In genomic region chr1:24094554-24094953, GRCh38 we compare ENCODE assay signal across 32 cellular contexts. TPM values are rescaled to one million over a fixed set of nuclear protein-coding genes. Genes with fewer than 3 reads are reported as not detected.
A peak's percentile ranks its signal among the peaks of the same experiment; 100 is the strongest.
DNase-seq lines count a peak whose midpoint lies in the region; ATAC-seq, FAIRE-seq and TF ChIP-seq lines count a peak whose summit lies in the region.
"Had no signal": no experiment of that assay in that cellular context is flagged by ENCODE, and none has a peak within 500 bp of the region (broad histone marks: within the 10 kb centered on the region; RNA-seq: fewer than 3 reads in every experiment).

No MANE protein-coding gene starts in this region.

- H3K4me3 ChIP-seq in PC-3 (ENCODE audit: low read length) (no peak overlapping the region), kidney (ENCODE audit: low read length in 2 of 2) (no peak overlapping the region), coronary artery (no peak overlapping the region)
- H3K4me3 ChIP-seq: adrenal gland, colonic mucosa, esophagus muscularis mucosa, hepatocyte, smooth muscle cell, stomach, thyroid gland, vagina had no signal

- H3K79me2 ChIP-seq in PC-3 (ENCODE audit: low read length): no peaks in the 10 kb centered on the region
- H3K79me2 ChIP-seq: hepatocyte had no signal

- H3K9me3 ChIP-seq in PC-3 (ENCODE audit: low read length) (no peaks in the 10 kb centered on the region), kidney (ENCODE audit: control insufficient read depth in 1 of 2, low read length in 2 of 2) (no peaks in the 10 kb centered on the region)
- H3K9me3 ChIP-seq: adrenal gland, colonic mucosa, esophagus muscularis mucosa, stomach, thyroid gland, vagina had no signal

- DNase-seq in COLO668 (lab: John Stamatoyannopoulos, UW; ENCODE audit: unreplicated experiment) (peak; percentile 25), PC-3 (no peak), kidney (peak; percentile 37), coronary artery (ENCODE audit: low spot score) (no peak), NCI-H524 (lab: John Stamatoyannopoulos, UW) (no peak), dermis blood vessel endothelial cell (no peak)
- DNase-seq: activated CD4-positive, alpha-beta T cell treated with anti-CD3 and anti-CD28 coated beads, Interleukin-2, amount 10 ng/mL, durations not matched to agents 7 days and 5 days; activated naive CD4-positive, alpha-beta T cell treated with Interleukin-2 at 50 U/mL for 16 hours; activated T-cell treated with anti-CD3 and anti-CD28 coated beads, Interleukin-2, amount 50 U/mL, for 72 hours; adrenal gland; colonic mucosa; DND-41; foreskin keratinocyte; naive thymus-derived CD4-positive, alpha-beta T cell; NCI-H1417; NCI-H345; NCI-H774; OCI-M1; Right ventricle myocardium superior; stimulated activated CD4-positive, alpha-beta T cell treated with anti-CD3 and anti-CD28 coated beads, Interleukin-1b, Interleukin-23, amount 100 ng/mL, for 48 hours; stomach; T-helper 9 cell; thyroid gland; WERI-Rb-1 had no signal

- BruUV-seq in PC-3 (replicated peaks; lab: Mats Ljungman, UMichigan): no TSS peak

- H3K36me3 ChIP-seq in PC-3 (ENCODE audit: low read depth, low read length) (no peaks in the 10 kb centered on the region), kidney (ENCODE audit: control insufficient read depth in 1 of 2, insufficient read depth in 2 of 2, low read length in 2 of 2) (peaks cover 0 to 7% of the 10 kb centered on the region in 2 donors)
- H3K36me3 ChIP-seq: adrenal gland, colonic mucosa, stomach, thyroid gland, vagina, WERI-Rb-1 had no signal

- H3K27me3 ChIP-seq in PC-3 (ENCODE audit: low read length): no peaks in the 10 kb centered on the region
- H3K27me3 ChIP-seq: adrenal gland, colonic mucosa, foreskin keratinocyte, hepatocyte, thyroid gland, vagina had no signal

- no peak overlapping the region for H3K9ac ChIP-seq in PC-3 (ENCODE audit: low read length)
- H3K9ac ChIP-seq in kidney (ENCODE audit: low read length in 2 of 2): no peak overlapping the region

- no peak for FAIRE-seq in kidney (lab: Jason Lieb, UNC)
- FAIRE-seq: H54 had no signal

- H3K4me1 ChIP-seq in PC-3 (ENCODE audit: insufficient read depth, low read length) (no peaks in the 10 kb centered on the region), kidney (ENCODE audit: control insufficient read depth in 1 of 2, insufficient read depth in 1 of 2, low read depth in 1 of 2, low read length in 2 of 2) (peaks cover 10 to 11% of the 10 kb centered on the region in 2 donors)
- H3K4me1 ChIP-seq: adrenal gland, colonic mucosa, foreskin keratinocyte, stomach, vagina had no signal

- TF ChIP-seq CTCF in GM12874 (IDR thresholded peaks at IDR 0.05; ENCODE audit: insufficient read depth, low read depth, low read length) (0 out of 2 replicates have a peak, but pooled peaks have one; percentile 8), PC-3 (conservative IDR thresholded peaks at IDR 0.05; ENCODE audit: low read depth, low read length) (peak; percentile 27; the same call in 1 of the 2 replicates), kidney (IDR thresholded peaks at IDR 0.05; ENCODE audit: borderline replicate concordance, extremely low read depth, insufficient read depth) (no peak), coronary artery (IDR thresholded peaks at IDR 0.05) (no peak)

- no peak overlapping the region for H2AFZ ChIP-seq in PC-3 (ENCODE audit: low read length)
- H2AFZ ChIP-seq: hepatocyte had no signal

- POLR2A ChIA-PET in PC-3 (lab: Charles Lee; ENCODE audit: unreplicated experiment): no interaction called here

- H3F3A ChIP-seq in PC-3 (ENCODE audit: low read length, unreplicated experiment): no peaks in the 10 kb centered on the region

- intact Hi-C loops in PC-3 (cut with micrococcal nuclease): no loop called here
- intact Hi-C loops in kidney (cut with DNase I): no loop called here

- CTCF ChIA-PET in PC-3 (lab: Charles Lee): no interaction called here

- H3K27ac ChIP-seq in PC-3 (ENCODE audit: low read length): no peak overlapping the region
- no peak overlapping the region for H3K27ac ChIP-seq in kidney (ENCODE audit: low read depth in 2 of 2, low read length in 2 of 2)
- no peak overlapping the region for H3K27ac ChIP-seq in coronary artery
- H3K27ac ChIP-seq: adrenal gland, C4-2B, colonic mucosa, esophagus muscularis mucosa, foreskin keratinocyte, hepatocyte, stomach, thyroid gland, vagina, WERI-Rb-1 had no signal

- H3K9me2 ChIP-seq in PC-3 (replicated peaks; ENCODE audit: low read length): no peaks in the 10 kb centered on the region

- ATAC-seq in PC-3: no peak
- ATAC-seq in HG03442 (IDR thresholded peaks at IDR 0.05; ENCODE audit: unreplicated experiment): no peak
- ATAC-seq: activated T-cell treated with anti-CD3 and anti-CD28 coated beads, Interleukin-2, amount 50 U/mL, for 72 hours; foreskin keratinocyte; naive thymus-derived CD4-positive, alpha-beta T cell had no signal

- no peaks in the 10 kb centered on the region for H4K20me1 ChIP-seq in PC-3 (ENCODE audit: low read length)

- H3K4me2 ChIP-seq in PC-3 (ENCODE audit: low read length): no peak overlapping the region
- H3K4me2 ChIP-seq: hepatocyte, smooth muscle cell had no signal

RNA-seq across cellular contexts. Expression of gene MYOM3, which starts 17.4 kb away (rescaled TPM):
- total RNA-seq in PC-3 (2014; rRNA removed) (0.04 and 0.12 TPM in 2 replicates), kidney (13.5 TPM), dermis blood vessel endothelial cell (under 0.01 TPM in 1 of 2 replicates, not detected in the other)
- polyA plus RNA-seq in kidney (ENCODE audit: insufficient read depth, low read depth, low replicate concordance): 20.5 TPM
- total RNA-seq: activated CD4-positive, alpha-beta T cell treated with anti-CD3 and anti-CD28 coated beads, Interleukin-2, amount 10 ng/mL, durations not matched to agents 7 days and 5 days; activated T-cell treated with anti-CD3 and anti-CD28 coated beads, Interleukin-2, amount 50 U/mL, for 72 hours; naive thymus-derived CD4-positive, alpha-beta T cell had no signal
- polyA plus RNA-seq: naive thymus-derived CD4-positive, alpha-beta T cell had no signal

RNA-seq across cellular contexts. Expression of gene IL22RA1, which starts 48.4 kb away (rescaled TPM):
- total RNA-seq in PC-3 (2014; rRNA removed) (1.2 TPM in 2 replicates), kidney (1.4 TPM), dermis blood vessel endothelial cell (not detected in 2 replicates)
- 1.4 TPM for polyA plus RNA-seq in kidney (ENCODE audit: insufficient read depth, low read depth, low replicate concordance)
- total RNA-seq: activated CD4-positive, alpha-beta T cell treated with anti-CD3 and anti-CD28 coated beads, Interleukin-2, amount 10 ng/mL, durations not matched to agents 7 days and 5 days; activated T-cell treated with anti-CD3 and anti-CD28 coated beads, Interleukin-2, amount 50 U/mL, for 72 hours; naive thymus-derived CD4-positive, alpha-beta T cell had no signal
- polyA plus RNA-seq: naive thymus-derived CD4-positive, alpha-beta T cell; smooth muscle cell had no signal

Comparison
In these comparisons a context has a peak if more than half of its experiments do, and no peak if none do; other contexts are left out.
1. DNase-seq: peak in COLO668 (single experiment) and kidney (single experiment); none in PC-3 (single experiment), coronary artery (single experiment), NCI-H524 (0 of 2) and dermis blood vessel endothelial cell (single experiment).
2. CTCF ChIP-seq: peak in GM12874 (single experiment) and PC-3 (single experiment); none in kidney (single experiment) and coronary artery (single experiment).
3. RNA of gene MYOM3, which starts 17.4 kb away (total RNA-seq): 13.5 TPM in kidney (single experiment); 0.04 to 0.12 TPM in PC-3 and under 0.01 TPM in dermis blood vessel endothelial cell; every median in the first group is over 10 times any median in the second.